1 cellular context compared by ENCODE assay signal in the genomic region with DNA sequence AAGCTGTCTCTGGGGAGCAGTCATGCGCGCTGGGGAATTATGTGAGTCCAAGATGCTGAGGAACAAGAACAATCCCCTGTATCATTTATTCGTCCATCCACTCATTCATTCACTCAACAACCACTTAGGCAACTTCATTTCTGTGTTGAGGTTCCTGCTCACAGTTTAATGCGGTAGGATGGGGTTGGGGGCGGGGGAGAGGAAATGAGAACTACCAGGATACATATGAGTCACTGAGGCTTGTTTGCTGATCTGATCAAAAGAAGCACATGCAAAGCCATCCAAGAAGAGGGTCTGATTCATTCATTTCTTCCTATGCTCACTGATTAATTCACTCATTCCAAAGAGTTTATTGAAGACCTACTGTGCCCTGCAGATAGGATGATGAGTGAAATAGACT.
TF ChIP-seq lines count a peak whose summit lies in the region.

No MANE protein-coding gene starts in this region.

TF ChIP-seq in K562, 482 proteins besides CTCF, POLR2A, EP300 and RAD21:
- no peak for TF ChIP-seq NFYB (IDR thresholded peaks at IDR 0.05; ENCODE audit: extremely low read depth, insufficient read length)
- no peak for TF ChIP-seq RBM25 (IDR thresholded peaks at IDR 0.05; ENCODE audit: low read depth, low read length, severe bottlenecking)
- peak; percentile 21; the same call in 1 of the 2 replicates for TF ChIP-seq ZNF24 (IDR thresholded peaks at IDR 0.05)
- TF ChIP-seq CHD2 (IDR thresholded peaks at IDR 0.05; ENCODE audit: low read depth, low read length): no peak
